24 cellular contexts compared by ENCODE assay signal in genomic region chr14:69720912-69721311, GRCh38.
"Had no signal": no experiment of that assay in that cellular context is flagged by ENCODE, and none has a peak within 500 bp of the region (broad histone marks: within the 10 kb centered on the region; RNA-seq: fewer than 3 reads in every experiment).

No MANE protein-coding gene starts in this region.

- ATAC-seq: heart right ventricle; stimulated activated naive B cell treated with anti-CD40 and anti-IgM and Interleukin-4, amounts not matched to agents 10 μg/mL and 1 μg/mL and 100 μg/mL, for 72 hours; WTC11 had no signal

- H3K79me2 ChIP-seq: parathyroid adenoma had no signal

- H3K4me3 ChIP-seq: heart right ventricle, left ventricle myocardium inferior, sigmoid colon, SJSA1, smooth muscle cell, thoracic aorta, upper lobe of left lung had no signal

- H3K9ac ChIP-seq: parathyroid adenoma had no signal

- H3K4me1 ChIP-seq: parathyroid adenoma had no signal

- H3K36me3 ChIP-seq: heart right ventricle, left ventricle myocardium inferior, sigmoid colon, SJSA1, thoracic aorta, upper lobe of left lung had no signal

- DNase-seq: activated CD4-positive, alpha-beta T cell treated with anti-CD3 and anti-CD28 coated beads, Interleukin-2, amount 50 U/mL, for 4 hours; activated naive CD4-positive, alpha-beta T cell; amniotic stem cell; effector CD4-positive, alpha-beta T cell; erythroblast; foreskin fibroblast; heart right ventricle; kidney; left ventricle myocardium inferior; mammary epithelial cell; midbrain; nucleus accumbens; sigmoid colon; stimulated activated CD4-positive, alpha-beta T cell treated with anti-CD3 and anti-CD28 coated beads, Interleukin-15, amount 100 ng/mL, for 24 hours; stimulated activated CD8-positive, alpha-beta memory T cell treated with anti-CD3 and anti-CD28 coated beads, Interleukin-4, amount 100 ng/mL, for 48 hours; stimulated activated naive B cell treated with anti-CD40 and anti-IgM and Interleukin-4, amounts not matched to agents 10 μg/mL and 1 μg/mL and 100 μg/mL, for 72 hours; T1000; upper lobe of left lung had no signal

- FAIRE-seq: endometrium, kidney had no signal

- H3K27ac ChIP-seq: parathyroid adenoma, SJSA1 had no signal

- H3K27me3 ChIP-seq: heart right ventricle, sigmoid colon, SJSA1, upper lobe of left lung had no signal

- H2AFZ ChIP-seq: parathyroid adenoma had no signal

- H3K9me3 ChIP-seq: heart right ventricle, left ventricle myocardium inferior, sigmoid colon, SJSA1, thoracic aorta, upper lobe of left lung had no signal
